ENCODE assay signal across 10 cellular contexts in the genomic region with DNA sequence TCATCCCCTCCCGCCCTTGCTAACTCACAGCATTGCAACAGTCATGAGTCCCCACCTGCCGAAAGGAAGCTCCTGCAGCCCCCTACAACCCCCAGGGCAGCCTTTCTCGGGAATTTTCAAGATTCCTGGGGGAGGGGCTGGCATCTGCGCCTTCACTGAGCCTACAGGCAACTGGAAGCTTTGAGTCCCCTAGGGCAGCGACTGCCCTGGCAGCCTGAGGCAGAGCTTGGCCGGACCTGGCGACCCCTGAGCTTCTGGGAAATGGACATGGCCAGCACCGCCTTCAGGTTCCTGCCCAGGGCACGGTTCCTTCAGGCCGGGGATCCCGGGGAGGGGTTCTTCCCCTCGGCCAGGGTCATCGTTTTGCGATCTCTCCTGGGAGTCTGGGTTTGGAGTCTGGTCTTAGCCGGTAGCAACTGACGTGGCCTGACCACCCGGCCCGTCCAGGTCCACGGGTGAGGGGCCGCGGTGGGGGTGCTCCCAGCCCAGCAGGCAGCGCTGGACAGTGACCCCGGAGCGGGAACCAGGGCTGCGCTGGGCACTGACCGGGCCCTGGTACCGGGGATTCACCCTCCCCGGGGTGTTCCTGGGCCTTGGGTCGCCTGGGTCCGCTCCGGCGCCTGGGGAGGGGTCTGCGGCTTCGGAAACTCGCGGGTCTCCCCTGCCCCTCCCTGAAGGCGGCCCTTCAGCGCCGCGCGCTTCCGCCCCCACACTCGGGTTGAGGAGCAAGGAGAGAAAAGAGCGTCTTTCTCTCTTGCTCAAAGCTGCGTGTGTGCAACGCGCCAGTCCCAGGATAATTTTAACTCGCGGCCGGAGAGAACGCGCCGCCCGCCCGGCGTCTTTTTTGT. TPM values are rescaled to one million over a fixed set of nuclear protein-coding genes. Genes with fewer than 3 reads are reported as not detected.
DNase-seq lines count a peak whose midpoint lies in the region; ATAC-seq and TF ChIP-seq lines count a peak whose summit lies in the region.
"Had no signal": no experiment of that assay in that cellular context is flagged by ENCODE, and none has a peak within 500 bp of the region (broad histone marks: within the 10 kb centered on the region; RNA-seq: fewer than 3 reads in every experiment).

No MANE protein-coding gene starts in this region.

- DNase-seq in NCI-H2227 (lab: John Stamatoyannopoulos, UW; ENCODE audit: unreplicated experiment) (peak; percentile 79), NCI-H2227 treated with DMSO at 0.1 percent for 48 hours (lab: John Stamatoyannopoulos, UW) (no peak), OCI-M1 (lab: John Stamatoyannopoulos, UW) (peak; percentile 16), hepatic stellate cell (ENCODE audit: low spot score) (peak; percentile 66), smooth muscle cell (lab: John Stamatoyannopoulos, UW; ENCODE audit: unreplicated experiment) (no peak), GM19240 (ENCODE audit: insufficient read length, low spot score) (no peak)
- DNase-seq: activated CD4-positive, alpha-beta T cell treated with anti-CD3 and anti-CD28 coated beads, Interleukin-2, amount 50 U/mL, for 1 hour; stimulated activated CD4-positive, alpha-beta T cell treated with anti-CD3 and anti-CD28 coated beads, Interleukin-4, amount 100 ng/mL, for 1 hour had no signal

- peak overlapping the region; percentile 56 for H3K4me3 ChIP-seq in smooth muscle cell

- H3K4me2 ChIP-seq in smooth muscle cell = peak overlapping the region; percentile 99

- no peak for TF ChIP-seq CTCF in smooth muscle cell (IDR thresholded peaks at IDR 0.05; ENCODE audit: borderline replicate concordance, insufficient read depth, poor library complexity, severe bottlenecking)

- H4K20me1 ChIP-seq in smooth muscle cell (ENCODE audit: low read depth) = no peaks in the 10 kb centered on the region

- no peak overlapping the region for H3K9ac ChIP-seq in smooth muscle cell (ENCODE audit: low read depth)

- no peak for ATAC-seq in GM18498 (IDR thresholded peaks at IDR 0.05; ENCODE audit: unreplicated experiment)
- no peak for ATAC-seq in GM21619 (IDR thresholded peaks at IDR 0.05; ENCODE audit: unreplicated experiment)

- peaks cover 35% of the 10 kb centered on the region for H3K4me1 ChIP-seq in smooth muscle cell (ENCODE audit: low read depth)

- no peaks in the 10 kb centered on the region for H3K9me3 ChIP-seq in smooth muscle cell (replicated peaks; ENCODE audit: low read depth)

- H3K27ac ChIP-seq in smooth muscle cell (ENCODE audit: low read depth) = no peak overlapping the region

- no peaks in the 10 kb centered on the region for H3K27me3 ChIP-seq in smooth muscle cell (ENCODE audit: low read depth)

- no peaks in the 10 kb centered on the region for H3K79me2 ChIP-seq in smooth muscle cell (ENCODE audit: low read depth)

- H2AFZ ChIP-seq in smooth muscle cell (ENCODE audit: low read depth) = peak overlapping the region; percentile 66

- H3F3A ChIP-seq in smooth muscle cell (ENCODE audit: low read depth) = peaks cover 13% of the 10 kb centered on the region

- no peaks in the 10 kb centered on the region for H3K36me3 ChIP-seq in smooth muscle cell (ENCODE audit: low read depth)

- WGBS in smooth muscle cell (ENCODE audit: low lambda C conversion rate) = 2% methylated on average over 52 of the region's 56 CpGs

RNA-seq across cellular contexts. Expression of a gene that starts 0.6 kb away (rescaled TPM):
- total RNA-seq in smooth muscle cell = 23.0 and 30.1 TPM in 2 replicates
- polyA plus RNA-seq in smooth muscle cell = 73.3 and 77.4 TPM in 2 replicates

RNA-seq across cellular contexts. Expression of a gene that starts 11.6 kb away (rescaled TPM):
- 21.5 and 24.4 TPM in 2 replicates for total RNA-seq in smooth muscle cell
- polyA plus RNA-seq in smooth muscle cell = 53.2 and 61.4 TPM in 2 replicates

RNA-seq across cellular contexts. Expression of a gene that starts 20.0 kb away (rescaled TPM):
- total RNA-seq in smooth muscle cell = 15.5 and 18.2 TPM in 2 replicates
- 23.1 and 27.2 TPM in 2 replicates for polyA plus RNA-seq in smooth muscle cell

RNA-seq across cellular contexts. Expression of a gene that starts 45.4 kb away (rescaled TPM):
- total RNA-seq in smooth muscle cell = 9.1 and 9.5 TPM in 2 replicates
- polyA plus RNA-seq in smooth muscle cell = 6.8 and 12.5 TPM in 2 replicates

Comparison
In these comparisons a context has a peak if more than half of its experiments do, and no peak if none do; other contexts are left out.
1. DNase-seq: peak in NCI-H2227 (single experiment), OCI-M1 (single experiment) and hepatic stellate cell (single experiment); none in NCI-H2227 treated with DMSO at 0.1 percent for 48 hours (single experiment), smooth muscle cell (single experiment) and GM19240 (single experiment).